Comparison of ENCODE assay signal across 8 cellular contexts in genomic region chr12:46369474-46370379, GRCh38. TPM values are rescaled to one million over a fixed set of nuclear protein-coding genes. Genes with fewer than 3 reads are reported as not detected.
DNase-seq lines count a peak whose midpoint lies in the region; ATAC-seq, FAIRE-seq and TF ChIP-seq lines count a peak whose summit lies in the region.

No MANE protein-coding gene starts in this region.

- peak overlapping the region; percentile 99 for H3K27ac Mint-ChIP-seq in T-helper 17 cell

- no peaks in the 10 kb centered on the region for H3K9me3 ChIP-seq in T-helper 17 cell (ENCODE audit: control insufficient read depth, low read length, poor library complexity, severe bottlenecking)

- POLR2A ChIA-PET in HEK293T (lab: Yijun Ruan, JAX) = interaction anchor here (1.3 to 1.6 kb wide), 2 partner anchors 12 to 13 kb away, joined by 3 read pairs; no protein-coding TSS in a partner anchor

- peak; percentile 28 for FAIRE-seq in GM19239 (lab: Jason Lieb, UNC)

- H3K4me3 Mint-ChIP-seq in T-helper 17 cell = peak overlapping the region; percentile 93

- DNase-seq in GM19239 (ENCODE audit: insufficient read length, low spot score) (no peak), T-helper 17 cell (no peak), fibroblast of the aortic adventitia (ENCODE audit: low read depth) (peak; percentile 57), skeletal muscle cell (ENCODE audit: low read depth) (no peak), HEK293T (ENCODE audit: extremely low spot score) (no peak), NCI-H2107 treated with DMSO at 0.1 percent for 48 hours (lab: John Stamatoyannopoulos, UW; ENCODE audit: unreplicated experiment) (no peak)

- TF ChIP-seq CTCF in fibroblast of the aortic adventitia (IDR thresholded peaks at IDR 0.05; ENCODE audit: insufficient read depth, low read length) = no peak

- ATAC-seq in T-helper 17 cell = no peak
- ATAC-seq in GM21528 (IDR thresholded peaks at IDR 0.05; ENCODE audit: low FRiP score, unreplicated experiment) = no peak
- ATAC-seq in HG03097 (IDR thresholded peaks at IDR 0.05; ENCODE audit: low FRiP score, unreplicated experiment) = no peak

- H3K4me3 ChIP-seq in fibroblast of the aortic adventitia (ENCODE audit: low read depth, low read length) = peak overlapping the region; percentile 96
- peak overlapping the region; percentile 68 for H3K4me3 ChIP-seq in skeletal muscle cell (ENCODE audit: low read depth, low read length)

- peaks cover 2% of the 10 kb centered on the region for H3K36me3 Mint-ChIP-seq in T-helper 17 cell (ENCODE audit: low read depth)

- H3K4me1 Mint-ChIP-seq in T-helper 17 cell = peaks cover 53% of the 10 kb centered on the region

- no peaks in the 10 kb centered on the region for H3K27me3 Mint-ChIP-seq in T-helper 17 cell

- CTCF ChIA-PET in HEK293T (lab: Yijun Ruan, JAX) = no interaction called here

TF ChIP-seq in HEK293T, 16 proteins besides CTCF, POLR2A, EP300 and RAD21:
- TF ChIP-seq L3MBTL2 (conservative IDR thresholded peaks at IDR 0.05) (no peak), TARDBP (IDR thresholded peaks at IDR 0.05) (no peak), HDGF (IDR thresholded peaks at IDR 0.05; ENCODE audit: borderline replicate concordance) (no peak), NFRKB (IDR thresholded peaks at IDR 0.05) (no peak), PKNOX1 (IDR thresholded peaks at IDR 0.05) (no peak), SP1 (IDR thresholded peaks at IDR 0.05) (no peak), BHLHE40 (IDR thresholded peaks at IDR 0.05; ENCODE audit: borderline replicate concordance) (no peak), ARNT (IDR thresholded peaks at IDR 0.05) (no peak), FOXK2 (IDR thresholded peaks at IDR 0.05) (no peak), LEF1 (IDR thresholded peaks at IDR 0.05; ENCODE audit: borderline replicate concordance) (no peak)

RNA-seq across cellular contexts. Expression of gene SLC38A2, which starts 2.8 kb away (rescaled TPM):
- total RNA-seq in T-helper 17 cell (100 to 1,000 TPM; 124 to 173 TPM), fibroblast of the aortic adventitia (ENCODE audit: low replicate concordance) (1,199 and 1,239 TPM in 2 replicates)
